ENCODE assay signal across 29 cellular contexts in genomic region chr19:13778847-13779246, GRCh38. TPM values are rescaled to one million over a fixed set of nuclear protein-coding genes. Genes with fewer than 3 reads are reported as not detected.
DNase-seq lines count a peak whose midpoint lies in the region; ATAC-seq, FAIRE-seq and TF ChIP-seq lines count a peak whose summit lies in the region.
"Had no signal": no experiment of that assay in that cellular context is flagged by ENCODE, and none has a peak within 500 bp of the region (broad histone marks: within the 10 kb centered on the region; RNA-seq: fewer than 3 reads in every experiment).

No MANE protein-coding gene starts in this region.

- DNase-seq in activated naive CD8-positive, alpha-beta T cell treated with anti-CD3 and anti-CD28 coated beads for 36 hours, result no peak
- DNase-seq in GM12892 (ENCODE audit: insufficient read length) (no peak), WTC11 (ENCODE audit: low spot score) (no peak), neural crest cell (ENCODE audit: low read depth, low spot score) (no peak), GM03348 (ENCODE audit: low spot score) (no peak), tibial nerve (ENCODE audit: low spot score in 2 of 2) (no peak)
- DNase-seq: AML-193; Calu3; CD8-positive, alpha-beta memory T cell; DMS79 treated with DMSO at 0.1 percent for 48 hours; GF-D8; GOT3; NCI-H1048; NCI-H1417 treated with DMSO at 0.1 percent for 48 hours; NCI-H187; NCI-H2081 treated with DMSO at 0.1 percent for 48 hours; NCI-H2171; NCI-H226; NCI-H510A; NCI-H69; SIG-M5 had no signal

- TF ChIP-seq EP300 in tibial nerve (IDR thresholded peaks at IDR 0.05), result no peak

- WGBS in tibial nerve, 2 donors, result 83 to 100% methylated on average over 3 to 6 of the region's 6 CpGs

- CTCF ChIA-PET in WTC11 (lab: Charles Lee), result no interaction called here

- FAIRE-seq in GM12892 (lab: Jason Lieb, UNC), result no peak
- FAIRE-seq: A549 had no signal

- H3K4me3 Mint-ChIP-seq in activated naive CD8-positive, alpha-beta T cell, result no peak overlapping the region
- no peak overlapping the region for H3K4me3 Mint-ChIP-seq in activated naive CD8-positive, alpha-beta T cell treated with anti-CD3 and anti-CD28 coated beads for 36 hours
- H3K4me3 Mint-ChIP-seq in WTC11 (no peak overlapping the region), neural crest cell (peak overlapping the region; percentile 16)

- no peaks in the 10 kb centered on the region for H3K27me3 Mint-ChIP-seq in activated naive CD8-positive, alpha-beta T cell
- H3K27me3 Mint-ChIP-seq in activated naive CD8-positive, alpha-beta T cell treated with anti-CD3 and anti-CD28 coated beads for 36 hours, result no peaks in the 10 kb centered on the region
- no peaks in the 10 kb centered on the region for H3K27me3 Mint-ChIP-seq in WTC11 (ENCODE audit: low read depth)
- no peaks in the 10 kb centered on the region for H3K27me3 Mint-ChIP-seq in neural crest cell (ENCODE audit: low read depth)
- H3K27me3 Mint-ChIP-seq: CD8-positive, alpha-beta memory T cell had no signal

- peak overlapping the region; percentile 50 for H3K27ac Mint-ChIP-seq in activated naive CD8-positive, alpha-beta T cell
- no peak overlapping the region for H3K27ac Mint-ChIP-seq in activated naive CD8-positive, alpha-beta T cell treated with anti-CD3 and anti-CD28 coated beads for 36 hours
- H3K27ac Mint-ChIP-seq in WTC11 (no peak overlapping the region), neural crest cell (ENCODE audit: unreplicated experiment) (no peak overlapping the region)

- TF ChIP-seq CTCF in WTC11 (IDR thresholded peaks at IDR 0.05) (no peak), neural crest cell (conservative IDR thresholded peaks at IDR 0.05) (no peak), tibial nerve (IDR thresholded peaks at IDR 0.05) (no peak)

- no peak for ATAC-seq in WTC11
- ATAC-seq in GM19328 (IDR thresholded peaks at IDR 0.05; ENCODE audit: unreplicated experiment), result no peak
- ATAC-seq: A549, Panc1 had no signal

- TF ChIP-seq POLR2A in GM12892 (IDR thresholded peaks at IDR 0.05; ENCODE audit: low read depth, low read length) (peak; percentile 26; the same call in 1 of the 2 replicates), tibial nerve (IDR thresholded peaks at IDR 0.05) (no peak)

- H3K9me3 Mint-ChIP-seq in activated naive CD8-positive, alpha-beta T cell (ENCODE audit: low read depth), result no peaks in the 10 kb centered on the region
- no peaks in the 10 kb centered on the region for H3K9me3 Mint-ChIP-seq in activated naive CD8-positive, alpha-beta T cell treated with anti-CD3 and anti-CD28 coated beads for 36 hours
- H3K9me3 Mint-ChIP-seq in WTC11, result no peaks in the 10 kb centered on the region
- no peaks in the 10 kb centered on the region for H3K9me3 Mint-ChIP-seq in neural crest cell
- H3K9me3 Mint-ChIP-seq: CD8-positive, alpha-beta memory T cell; IgD-negative memory B cell had no signal

- POLR2A ChIA-PET in WTC11 (lab: Charles Lee), result interaction anchor here (0.5 kb wide), 1 partner anchor 49 kb away, joined by 3 read pairs; no protein-coding TSS in a partner anchor

- H3K4me1 Mint-ChIP-seq in activated naive CD8-positive, alpha-beta T cell (ENCODE audit: low read depth), result peaks cover 37% of the 10 kb centered on the region
- H3K4me1 Mint-ChIP-seq in activated naive CD8-positive, alpha-beta T cell treated with anti-CD3 and anti-CD28 coated beads for 36 hours, result peaks cover 33% of the 10 kb centered on the region
- H3K4me1 Mint-ChIP-seq in WTC11, result peaks cover 23% of the 10 kb centered on the region
- H3K4me1 Mint-ChIP-seq in neural crest cell, result peaks cover 41% of the 10 kb centered on the region

- H3K4me1 ChIP-seq in tibial nerve, result peaks cover 0 to 45% (median 12%) of the 10 kb centered on the region in 4 donors

- H3K27me3 ChIP-seq in tibial nerve, result no peaks in the 10 kb centered on the region
- H3K27me3 ChIP-seq: BLaER1 treated with 17β-estradiol and CSF1 and Interleukin-3, amounts not matched to agents 10 nM and 100 nM had no signal

- H3K9me3 ChIP-seq in tibial nerve, result no peaks in the 10 kb centered on the region
- H3K9me3 ChIP-seq: A549; BLaER1 treated with 17β-estradiol and CSF1 and Interleukin-3, amounts not matched to agents 10 nM and 100 nM; HAP-1 had no signal

- H3K36me3 ChIP-seq in tibial nerve, result peaks cover 0 to 39% (median 0%) of the 10 kb centered on the region in 3 donors

- H3K36me3 Mint-ChIP-seq in activated naive CD8-positive, alpha-beta T cell, result peaks cover 8% of the 10 kb centered on the region
- H3K36me3 Mint-ChIP-seq in activated naive CD8-positive, alpha-beta T cell treated with anti-CD3 and anti-CD28 coated beads for 36 hours, result peaks cover 36% of the 10 kb centered on the region
- peaks cover 26% of the 10 kb centered on the region for H3K36me3 Mint-ChIP-seq in WTC11
- H3K36me3 Mint-ChIP-seq in neural crest cell (ENCODE audit: low read depth), result peaks cover 8% of the 10 kb centered on the region

- no peak overlapping the region for H3K4me3 ChIP-seq in tibial nerve
- H3K4me3 ChIP-seq: A549; BLaER1 treated with 17β-estradiol and CSF1 and Interleukin-3, amounts not matched to agents 10 nM and 100 nM; HAP-1; SK-N-MC had no signal

- H3K27ac ChIP-seq in tibial nerve, result no peak overlapping the region
- H3K27ac ChIP-seq: A549; BLaER1 treated with 17β-estradiol and CSF1 and Interleukin-3, amounts not matched to agents 10 nM and 100 nM; SK-N-MC had no signal

TF ChIP-seq in WTC11, 78 proteins besides CTCF, POLR2A, EP300 and RAD21:
- TF ChIP-seq ZNF317 (CRISPR knock-in tag; IDR thresholded peaks at IDR 0.05; ENCODE audit: borderline replicate concordance, low read depth) (no peak), JUN (CRISPR knock-in tag; IDR thresholded peaks at IDR 0.05) (no peak), ZNF121 (CRISPR knock-in tag; IDR thresholded peaks at IDR 0.05) (peak; percentile 99), ZNF219 (CRISPR knock-in tag; IDR thresholded peaks at IDR 0.05; ENCODE audit: borderline replicate concordance) (no peak), TP53 (CRISPR knock-in tag; IDR thresholded peaks at IDR 0.05) (no peak), FOXP4 (CRISPR knock-in tag; IDR thresholded peaks at IDR 0.05) (no peak), SOX15 (CRISPR knock-in tag; IDR thresholded peaks at IDR 0.05) (no peak), ZNF232 (CRISPR knock-in tag; IDR thresholded peaks at IDR 0.05) (no peak)

RNA-seq across cellular contexts. Expression of gene C19orf53, which starts 4.6 kb away (rescaled TPM):
- 100 to 1,000 TPM; 137 to 141 TPM for total RNA-seq in activated naive CD8-positive, alpha-beta T cell treated with anti-CD3 and anti-CD28 coated beads for 36 hours
- 218 TPM for polyA plus RNA-seq in GM12892 (2012; ENCODE audit: missing spikeins)
- total RNA-seq in WTC11 (2021) (102 to 112 TPM (median 110 TPM) in 3 replicates), neural crest cell (89.1 and 111 TPM in 2 replicates), tibial nerve (100 to 1,000 TPM; 187 to 290 (median 235) TPM)

RNA-seq across cellular contexts. Expression of gene MRI1, which starts 14.5 kb away (rescaled TPM):
- 10 to 100 TPM; 35.8 to 38.2 TPM for total RNA-seq in activated naive CD8-positive, alpha-beta T cell treated with anti-CD3 and anti-CD28 coated beads for 36 hours
- 14.7 TPM for polyA plus RNA-seq in GM12892 (2012; ENCODE audit: missing spikeins)
- total RNA-seq in WTC11 (2021) (27.9 to 29.9 TPM (median 28.1 TPM) in 3 replicates), neural crest cell (24.0 TPM in 2 replicates), tibial nerve (100 to 1,000 TPM in 2 of 4 donors, 10 to 100 TPM in 2; 52.4 to 167 (median 94.4) TPM)

RNA-seq across cellular contexts. Expression of gene ZSWIM4, which starts 16.4 kb away (rescaled TPM):
- total RNA-seq in activated naive CD8-positive, alpha-beta T cell treated with anti-CD3 and anti-CD28 coated beads for 36 hours, result 1 to 10 TPM; 4.3 to 4.4 TPM
- 1.8 TPM for polyA plus RNA-seq in GM12892 (2012; ENCODE audit: missing spikeins)
- total RNA-seq in WTC11 (2021) (33.4 to 35.5 TPM (median 34.2 TPM) in 3 replicates), neural crest cell (19.3 and 19.9 TPM in 2 replicates), tibial nerve (10 to 100 TPM in 1 of 4 donors, 1 to 10 TPM in 3; 2.8 to 19.8 (median 4.0) TPM)
